Comparison of ENCODE assay signal across 10 cellular contexts in genomic region chr11:104333977-104334376, GRCh38.
DNase-seq lines count a peak whose midpoint lies in the region; ATAC-seq and TF ChIP-seq lines count a peak whose summit lies in the region.
"Had no signal": no experiment of that assay in that cellular context is flagged by ENCODE, and none has a peak within 500 bp of the region (broad histone marks: within the 10 kb centered on the region; RNA-seq: fewer than 3 reads in every experiment).

No MANE protein-coding gene starts in this region.

- peak; percentile 31; the same call in 1 of the 2 replicates for TF ChIP-seq CTCF in LNCAP (IDR thresholded peaks at IDR 0.05)

- ATAC-seq in GM21367 (IDR thresholded peaks at IDR 0.05; ENCODE audit: unreplicated experiment), result peak; percentile 80

- peak; percentile 9 for DNase-seq in EH (ENCODE audit: low read depth)
- DNase-seq in erythroblast (lab: John Stamatoyannopoulos, UW), result peak; percentile 32 to 65
- DNase-seq in head of caudate nucleus, result no peak
- no peak for DNase-seq in AG08395 (ENCODE audit: low spot score)
- no peak for DNase-seq in NCI-H2029 treated with DMSO at 0.1 percent for 48 hours (lab: John Stamatoyannopoulos, UW)
- no peak for DNase-seq in pons (ENCODE audit: low spot score)
- DNase-seq: NK-92 treated with Interleukin-12 subunit alpha and Interleukin-12 subunit beta, amount 100 ng/mL, for 24 hours; stimulated activated CD4-positive, alpha-beta T cell treated with anti-CD3 and anti-CD28 coated beads, Interleukin-4, amount 100 ng/mL, for 1 hour had no signal

- TF ChIP-seq POLR2A in erythroblast (IDR thresholded peaks at IDR 0.05; ENCODE audit: low read length), result no peak

- intact Hi-C loops in head of caudate nucleus (cut with DNase I), result no loop called here

Comparison
In these comparisons a context has a peak if more than half of its experiments do, and no peak if none do; other contexts are left out.
1. DNase-seq: peak in EH (single experiment) and erythroblast (2 of 2); none in head of caudate nucleus (0 of 42), AG08395 (single experiment), NCI-H2029 treated with DMSO at 0.1 percent for 48 hours (single experiment) and pons (single experiment).